22 cellular contexts compared by ENCODE assay signal in genomic region chr12:29732211-29732992, GRCh38. TPM values are rescaled to one million over a fixed set of nuclear protein-coding genes. Genes with fewer than 3 reads are reported as not detected.
DNase-seq lines count a peak whose midpoint lies in the region; ATAC-seq and TF ChIP-seq lines count a peak whose summit lies in the region.
"Had no signal": no experiment of that assay in that cellular context is flagged by ENCODE, and none has a peak within 500 bp of the region (broad histone marks: within the 10 kb centered on the region; RNA-seq: fewer than 3 reads in every experiment).

No MANE protein-coding gene starts in this region.

- in situ Hi-C loops in GM23248 (cut with MboI), result no loop called here

- no peak overlapping the region for H3K27ac ChIP-seq in GM23248
- H3K27ac ChIP-seq in psoas muscle, result peak overlapping the region; percentile 77
- no peak overlapping the region for H3K27ac ChIP-seq in thyroid gland
- H3K27ac ChIP-seq: colonic mucosa, foreskin keratinocyte, prostate gland had no signal

- H3K9me3 ChIP-seq in GM23248 (ENCODE audit: low read depth) (no peaks in the 10 kb centered on the region), psoas muscle (no peaks in the 10 kb centered on the region), thyroid gland (no peaks in the 10 kb centered on the region)
- H3K9me3 ChIP-seq: colonic mucosa, prostate gland had no signal

- no peaks in the 10 kb centered on the region for H4K20me1 ChIP-seq in GM23248 (ENCODE audit: insufficient read depth)

- H3K4me2 ChIP-seq in GM23248 (ENCODE audit: unreplicated experiment), result peak overlapping the region; percentile 7
- H3K4me2 ChIP-seq: GM23338 had no signal

- H3K4me1 ChIP-seq in GM23248 (ENCODE audit: insufficient read depth) (peaks cover 12% of the 10 kb centered on the region), psoas muscle (peaks cover 95% of the 10 kb centered on the region), thyroid gland (no peaks in the 10 kb centered on the region)
- H3K4me1 ChIP-seq: colonic mucosa, foreskin keratinocyte, prostate gland had no signal

- TF ChIP-seq CTCF in choroid plexus epithelial cell (conservative IDR thresholded peaks at IDR 0.05; ENCODE audit: low read depth, low read length) (no peak), psoas muscle (IDR thresholded peaks at IDR 0.05) (no peak), thyroid gland (IDR thresholded peaks at IDR 0.05) (no peak)

- WGBS in GM23248 (ENCODE audit: low coverage in 1 of 2, low lambda C conversion rate in 2 of 2, missing lambda C conversion rate in 2 of 2), 2 experiments, result 92 to 96% methylated on average over 5 of the region's 5 CpGs
- 72 to 86% (median 76%) methylated on average over 5 of the region's 5 CpGs for WGBS in psoas muscle, 3 donors
- 89 to 92% methylated on average over 5 of the region's 5 CpGs for WGBS in thyroid gland, 2 donors

- intact Hi-C loops in psoas muscle (cut with DNase I) (no loop called here), thyroid gland (cut with DNase I) (no loop called here)

- H3K27me3 ChIP-seq in GM23248 (replicated peaks; ENCODE audit: insufficient read depth) (no peaks in the 10 kb centered on the region), psoas muscle (ENCODE audit: insufficient read depth in 3 of 3, low read length in 2 of 3) (no peaks in the 10 kb centered on the region), thyroid gland (no peaks in the 10 kb centered on the region)
- H3K27me3 ChIP-seq: colonic mucosa, foreskin keratinocyte had no signal

- H2AFZ ChIP-seq in GM23248, result no peak overlapping the region
- H2AFZ ChIP-seq: GM23338 had no signal

- no peaks in the 10 kb centered on the region for H3K79me2 ChIP-seq in GM23248 (ENCODE audit: insufficient read depth)

- H3K9ac ChIP-seq in GM23248, result no peak overlapping the region

- no peaks in the 10 kb centered on the region for H3K9me2 ChIP-seq in GM23248 (ENCODE audit: insufficient read depth)

- H3F3A ChIP-seq in GM23248 (ENCODE audit: insufficient read depth), result peaks cover 7% of the 10 kb centered on the region; the same call in 1 of the 2 replicates

- ATAC-seq in psoas muscle, result no peak
- ATAC-seq in GM19035 (IDR thresholded peaks at IDR 0.05; ENCODE audit: unreplicated experiment), result no peak
- ATAC-seq: GM23338, WTC11 had no signal

- H3K36me3 ChIP-seq in GM23248 (ENCODE audit: low read depth) (no peaks in the 10 kb centered on the region), psoas muscle (ENCODE audit: insufficient read depth in 1 of 2, low read depth in 1 of 2) (no peaks in the 10 kb centered on the region), thyroid gland (no peaks in the 10 kb centered on the region)
- H3K36me3 ChIP-seq: colonic mucosa, prostate gland had no signal

- no peak for TF ChIP-seq POLR2A in thyroid gland (IDR thresholded peaks at IDR 0.05)

- H3K4me3 ChIP-seq in GM23248, result no peak overlapping the region
- no peak overlapping the region for H3K4me3 ChIP-seq in choroid plexus epithelial cell (ENCODE audit: low read depth, low read length)
- H3K4me3 ChIP-seq in psoas muscle, result no peak overlapping the region
- no peak overlapping the region for H3K4me3 ChIP-seq in thyroid gland (replicated peaks in 1 of 3)
- H3K4me3 ChIP-seq: colonic mucosa, GM23338, prostate gland had no signal

- DNase-seq in GM23248 (peak; percentile 35), NCI-H82 (lab: John Stamatoyannopoulos, UW) (peak; percentile 56), choroid plexus epithelial cell (ENCODE audit: low read depth) (peak; percentile 40), psoas muscle (no peak), thyroid gland (no peak)
- DNase-seq in activated CD4-positive, alpha-beta T cell treated with anti-CD3 and anti-CD28 coated beads for 4 hours, result no peak
- DNase-seq in stimulated activated naive CD4-positive, alpha-beta T cell (lab: John Stamatoyannopoulos, UW), result no peak
- DNase-seq: activated CD4-positive, alpha-beta memory T cell treated with anti-CD3 and anti-CD28 coated beads, Interleukin-2, amount 10 ng/mL, durations not matched to agents 7 days and 5 days; activated naive CD4-positive, alpha-beta T cell treated with anti-CD3 and anti-CD28 coated beads for 36 hours; activated T-cell treated with anti-CD3 and anti-CD28 coated beads, Interleukin-2, amount 50 U/mL, for 24 hours; anterior cingulate cortex; colonic mucosa; EL; kidney; NCI-H1417 treated with DMSO at 0.1 percent for 48 hours; NCI-H2171 treated with DMSO at 0.1 percent for 48 hours; OCI-M1 had no signal

RNA-seq across cellular contexts. Expression of gene TMTC1, which starts 51.3 kb away (rescaled TPM):
- 20.5 and 25.3 TPM in 2 replicates for total RNA-seq in GM23248 (2014; rRNA removed; shearing (Covaris generic))
- polyA plus RNA-seq in GM23248 (2016; fragmentation: Nextera tagmentation; extraction: Ambion mirVana) (6.1 and 6.8 TPM in 2 replicates), psoas muscle (10 to 100 TPM; 15.8 to 29.8 (median 24.7) TPM)
- total RNA-seq in psoas muscle (10 to 100 TPM; 30.4 to 45.8 (median 39.5) TPM), thyroid gland (10 to 100 TPM; 16.6 to 47.8 (median 25.6) TPM)
- total RNA-seq: activated naive CD4-positive, alpha-beta T cell treated with anti-CD3 and anti-CD28 coated beads for 36 hours had no signal

Comparison
In these comparisons a context has a peak if more than half of its experiments do, and no peak if none do; other contexts are left out.
1. DNase-seq: peak in GM23248 (single experiment), NCI-H82 (single experiment) and choroid plexus epithelial cell (single experiment); none in psoas muscle (0 of 2), activated CD4-positive, alpha-beta T cell treated with anti-CD3 and anti-CD28 coated beads for 4 hours (0 of 2), thyroid gland (0 of 2) and stimulated activated naive CD4-positive, alpha-beta T cell (0 of 6).